Comparison of ENCODE assay signal across 11 cellular contexts in genomic region chr11:58592760-58593472, GRCh38. TPM values are rescaled to one million over a fixed set of nuclear protein-coding genes. Genes with fewer than 3 reads are reported as not detected.
DNase-seq lines count a peak whose midpoint lies in the region; ATAC-seq, FAIRE-seq and TF ChIP-seq lines count a peak whose summit lies in the region.
"Had no signal": no experiment of that assay in that cellular context is flagged by ENCODE, and none has a peak within 500 bp of the region (broad histone marks: within the 10 kb centered on the region; RNA-seq: fewer than 3 reads in every experiment).

No MANE protein-coding gene starts in this region.

- no peak for FAIRE-seq in D721Med (lab: Jason Lieb, UNC)

- H3K9me3 Mint-ChIP-seq in activated CD4-positive, alpha-beta memory T cell treated with anti-CD3 and anti-CD28 coated beads for 36 hours, result no peaks in the 10 kb centered on the region
- no peaks in the 10 kb centered on the region for H3K9me3 Mint-ChIP-seq in activated CD4-positive, alpha-beta memory T cell treated with anti-CD3 and anti-CD28 coated beads, Interleukin-2, amount 10 ng/mL, durations not matched to agents 7 days and 5 days
- H3K9me3 Mint-ChIP-seq in activated naive CD8-positive, alpha-beta T cell treated with anti-CD3 and anti-CD28 coated beads, Interleukin-2, amount 50 U/mL, for 24 hours, result no peaks in the 10 kb centered on the region

- TF ChIP-seq CTCF in D721Med (IDR thresholded peaks at IDR 0.05; ENCODE audit: insufficient read depth, missing control alignments) (no peak), omental fat pad (IDR thresholded peaks at IDR 0.05) (no peak)

- no peaks in the 10 kb centered on the region for H3K27me3 Mint-ChIP-seq in activated CD4-positive, alpha-beta memory T cell treated with anti-CD3 and anti-CD28 coated beads for 36 hours
- no peaks in the 10 kb centered on the region for H3K27me3 Mint-ChIP-seq in activated CD4-positive, alpha-beta memory T cell treated with anti-CD3 and anti-CD28 coated beads, Interleukin-2, amount 10 ng/mL, durations not matched to agents 7 days and 5 days
- no peaks in the 10 kb centered on the region for H3K27me3 Mint-ChIP-seq in activated naive CD8-positive, alpha-beta T cell treated with anti-CD3 and anti-CD28 coated beads, Interleukin-2, amount 50 U/mL, for 24 hours

- peaks cover 29% of the 10 kb centered on the region for H3K36me3 Mint-ChIP-seq in activated CD4-positive, alpha-beta memory T cell treated with anti-CD3 and anti-CD28 coated beads for 36 hours
- peaks cover 37% of the 10 kb centered on the region for H3K36me3 Mint-ChIP-seq in activated CD4-positive, alpha-beta memory T cell treated with anti-CD3 and anti-CD28 coated beads, Interleukin-2, amount 10 ng/mL, durations not matched to agents 7 days and 5 days (ENCODE audit: low read depth)
- H3K36me3 Mint-ChIP-seq in activated naive CD8-positive, alpha-beta T cell treated with anti-CD3 and anti-CD28 coated beads, Interleukin-2, amount 50 U/mL, for 24 hours (ENCODE audit: low read depth), result peaks cover 40% of the 10 kb centered on the region

- DNase-seq in activated CD4-positive, alpha-beta memory T cell treated with anti-CD3 and anti-CD28 coated beads for 36 hours, result peak; percentile 76
- no peak for DNase-seq in activated CD4-positive, alpha-beta memory T cell treated with anti-CD3 and anti-CD28 coated beads, Interleukin-2, amount 10 ng/mL, durations not matched to agents 7 days and 5 days
- DNase-seq in NCI-H510A treated with DMSO at 0.1 percent for 48 hours (lab: John Stamatoyannopoulos, UW) (peak; percentile 84), D721Med (ENCODE audit: insufficient read length, low spot score) (no peak), NCI-H2227 (lab: John Stamatoyannopoulos, UW; ENCODE audit: unreplicated experiment) (no peak), omental fat pad (ENCODE audit: low spot score) (no peak)
- DNase-seq in activated naive CD8-positive, alpha-beta T cell treated with anti-CD3 and anti-CD28 coated beads, Interleukin-2, amount 50 U/mL, for 24 hours, result no peak
- peak; percentile 51 to 75 for DNase-seq in stimulated activated CD4-positive, alpha-beta T cell treated with anti-CD3 and anti-CD28 coated beads, Interleukin-4, amount 100 ng/mL, for 4 hours
- DNase-seq: cortex of kidney, midbrain, substantia nigra had no signal

- intact Hi-C loops in activated CD4-positive, alpha-beta memory T cell treated with anti-CD3 and anti-CD28 coated beads for 36 hours (cut with micrococcal nuclease), result loop anchor here (1.0 kb wide), 1 partner anchor 13 kb away; no protein-coding TSS in a partner anchor

- CTCF ChIA-PET in activated CD4-positive, alpha-beta memory T cell treated with anti-CD3 and anti-CD28 coated beads for 36 hours (lab: Charles Lee), result interaction anchor here (1.0 kb wide), 2 partner anchors 18 to 25 kb away, joined by 3 to 6 read pairs; no protein-coding TSS in a partner anchor
- CTCF ChIA-PET in activated CD4-positive, alpha-beta memory T cell treated with anti-CD3 and anti-CD28 coated beads, Interleukin-2, amount 10 ng/mL, durations not matched to agents 7 days and 5 days (lab: Charles Lee), result no interaction called here

- peak; percentile 88 for ATAC-seq in activated naive CD8-positive, alpha-beta T cell treated with anti-CD3 and anti-CD28 coated beads, Interleukin-2, amount 50 U/mL, for 24 hours
- no peak for ATAC-seq in omental fat pad (ENCODE audit: low FRiP score)

- no peak overlapping the region for H3K4me3 Mint-ChIP-seq in activated CD4-positive, alpha-beta memory T cell treated with anti-CD3 and anti-CD28 coated beads for 36 hours
- H3K4me3 Mint-ChIP-seq in activated CD4-positive, alpha-beta memory T cell treated with anti-CD3 and anti-CD28 coated beads, Interleukin-2, amount 10 ng/mL, durations not matched to agents 7 days and 5 days, result no peak overlapping the region
- H3K4me3 Mint-ChIP-seq in activated naive CD8-positive, alpha-beta T cell treated with anti-CD3 and anti-CD28 coated beads, Interleukin-2, amount 50 U/mL, for 24 hours, result peak overlapping the region; percentile 1

- peaks cover 73% of the 10 kb centered on the region for H3K4me1 Mint-ChIP-seq in activated CD4-positive, alpha-beta memory T cell treated with anti-CD3 and anti-CD28 coated beads for 36 hours (ENCODE audit: low read depth)
- peaks cover 44% of the 10 kb centered on the region for H3K4me1 Mint-ChIP-seq in activated CD4-positive, alpha-beta memory T cell treated with anti-CD3 and anti-CD28 coated beads, Interleukin-2, amount 10 ng/mL, durations not matched to agents 7 days and 5 days
- peaks cover 74% of the 10 kb centered on the region for H3K4me1 Mint-ChIP-seq in activated naive CD8-positive, alpha-beta T cell treated with anti-CD3 and anti-CD28 coated beads, Interleukin-2, amount 50 U/mL, for 24 hours

- POLR2A ChIA-PET in activated CD4-positive, alpha-beta memory T cell treated with anti-CD3 and anti-CD28 coated beads for 36 hours (lab: Charles Lee), result interaction anchor here (0.7 kb wide), 1 partner anchor 54 kb away, joined by 3 read pairs; no protein-coding TSS in a partner anchor
- POLR2A ChIA-PET in activated CD4-positive, alpha-beta memory T cell treated with anti-CD3 and anti-CD28 coated beads, Interleukin-2, amount 10 ng/mL, durations not matched to agents 7 days and 5 days (lab: Charles Lee), result interaction anchor here (1.3 kb wide), 1 partner anchor 10 kb away, joined by 5 read pairs; no protein-coding TSS in a partner anchor

- peak overlapping the region; percentile 45 for H3K27ac Mint-ChIP-seq in activated CD4-positive, alpha-beta memory T cell treated with anti-CD3 and anti-CD28 coated beads for 36 hours
- no peak overlapping the region for H3K27ac Mint-ChIP-seq in activated CD4-positive, alpha-beta memory T cell treated with anti-CD3 and anti-CD28 coated beads, Interleukin-2, amount 10 ng/mL, durations not matched to agents 7 days and 5 days
- H3K27ac Mint-ChIP-seq in activated naive CD8-positive, alpha-beta T cell treated with anti-CD3 and anti-CD28 coated beads, Interleukin-2, amount 50 U/mL, for 24 hours, result peak overlapping the region; percentile 32

RNA-seq across cellular contexts. Expression of gene ZFP91, which starts 14.1 kb away (rescaled TPM):
- 10 to 100 TPM; 34.9 to 36.1 TPM for total RNA-seq in activated CD4-positive, alpha-beta memory T cell treated with anti-CD3 and anti-CD28 coated beads for 36 hours
- 10 to 100 TPM; 53.5 to 55.2 TPM for total RNA-seq in activated CD4-positive, alpha-beta memory T cell treated with anti-CD3 and anti-CD28 coated beads, Interleukin-2, amount 10 ng/mL, durations not matched to agents 7 days and 5 days
- 10 to 100 TPM; 40.9 to 49.8 (median 46.6) TPM for total RNA-seq in omental fat pad

RNA-seq across cellular contexts. Expression of gene LPXN, which starts 17.3 kb away (rescaled TPM):
- total RNA-seq in activated CD4-positive, alpha-beta memory T cell treated with anti-CD3 and anti-CD28 coated beads for 36 hours, result 100 to 1,000 TPM; 108 TPM
- total RNA-seq in activated CD4-positive, alpha-beta memory T cell treated with anti-CD3 and anti-CD28 coated beads, Interleukin-2, amount 10 ng/mL, durations not matched to agents 7 days and 5 days, result 100 to 1,000 TPM; 137 to 138 TPM
- 10 to 100 TPM in 3 of 4 donors, 1 to 10 TPM in 1; 9.8 to 40.7 (median 15.1) TPM for total RNA-seq in omental fat pad

RNA-seq across cellular contexts. Expression of gene CNTF, which starts 29.5 kb away (rescaled TPM):
- total RNA-seq in activated CD4-positive, alpha-beta memory T cell treated with anti-CD3 and anti-CD28 coated beads for 36 hours, result 1 to 10 TPM; 1.3 to 1.6 TPM
- 1 to 10 TPM; 2.3 to 2.4 TPM for total RNA-seq in activated CD4-positive, alpha-beta memory T cell treated with anti-CD3 and anti-CD28 coated beads, Interleukin-2, amount 10 ng/mL, durations not matched to agents 7 days and 5 days
- total RNA-seq in omental fat pad, result 1 to 10 TPM; 2.1 to 2.5 (median 2.4) TPM

Comparison
In these comparisons a context has a peak if more than half of its experiments do, and no peak if none do; other contexts are left out.
1. DNase-seq: peak in activated CD4-positive, alpha-beta memory T cell treated with anti-CD3 and anti-CD28 coated beads for 36 hours (single experiment), NCI-H510A treated with DMSO at 0.1 percent for 48 hours (single experiment) and stimulated activated CD4-positive, alpha-beta T cell treated with anti-CD3 and anti-CD28 coated beads, Interleukin-4, amount 100 ng/mL, for 4 hours (2 of 2); none in activated CD4-positive, alpha-beta memory T cell treated with anti-CD3 and anti-CD28 coated beads, Interleukin-2, amount 10 ng/mL, durations not matched to agents 7 days and 5 days (single experiment), activated naive CD8-positive, alpha-beta T cell treated with anti-CD3 and anti-CD28 coated beads, Interleukin-2, amount 50 U/mL, for 24 hours (single experiment), D721Med (single experiment), NCI-H2227 (single experiment) and omental fat pad (single experiment).